25 cellular contexts compared by ENCODE assay signal in the genomic region with DNA sequence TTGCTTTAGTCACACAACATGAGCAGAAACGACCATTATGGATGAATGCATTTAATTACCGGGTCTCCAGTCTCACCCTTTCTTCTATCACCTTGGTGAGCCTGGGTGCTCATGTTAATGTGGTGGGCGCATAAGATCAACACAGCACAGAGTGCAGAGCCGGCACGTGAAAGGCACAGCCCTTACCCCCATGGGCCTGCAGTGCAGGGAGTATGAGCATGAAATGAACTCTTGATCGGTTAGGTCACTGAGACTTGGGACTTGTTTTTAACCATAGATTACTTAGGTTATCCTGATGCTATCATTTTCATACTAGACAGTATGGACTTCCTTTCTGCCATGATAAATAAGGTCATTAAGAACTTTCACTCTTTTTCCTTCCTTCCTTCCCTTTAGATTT.
"Had no signal": no experiment of that assay in that cellular context is flagged by ENCODE, and none has a peak within 500 bp of the region (broad histone marks: within the 10 kb centered on the region; RNA-seq: fewer than 3 reads in every experiment).

No MANE protein-coding gene starts in this region.

- H3K36me3 ChIP-seq: colonic mucosa, sigmoid colon, spleen, thoracic aorta, tibial nerve, upper lobe of left lung, uterus had no signal

- H3K4me3 ChIP-seq: colonic mucosa, lung, psoas muscle, sigmoid colon, spleen, thoracic aorta, tibial nerve, upper lobe of left lung, uterus had no signal

- H3K4me1 ChIP-seq: colonic mucosa, spleen, upper lobe of left lung, uterus had no signal

- ATAC-seq: left ventricle myocardium superior; natural killer cell; psoas muscle; right cardiac atrium; stimulated activated memory B cell treated with anti-CD40 and anti-IgM and Interleukin-4, amounts not matched to agents 10 μg/mL and 1 μg/mL and 100 μg/mL, for 72 hours had no signal

- H3K4me3 Mint-ChIP-seq: immature natural killer cell; memory B cell; natural killer cell; stimulated activated memory B cell treated with anti-CD40 and anti-IgM and Interleukin-4, amounts not matched to agents 10 μg/mL and 1 μg/mL and 100 μg/mL, for 72 hours; stimulated activated naive CD8-positive, alpha-beta T cell treated with anti-CD3 and anti-CD28 coated beads, Interleukin-15, Interleukin-2, amounts not matched to agents 100 ng/mL and 50 ng/mL, for 24 hours had no signal

- H3K27ac ChIP-seq: colonic mucosa, psoas muscle, sigmoid colon, spleen, thoracic aorta, tibial nerve, upper lobe of left lung, uterus had no signal

- H3K27me3 Mint-ChIP-seq: memory B cell; stimulated activated memory B cell treated with anti-CD40 and anti-IgM and Interleukin-4, amounts not matched to agents 10 μg/mL and 1 μg/mL and 100 μg/mL, for 72 hours; stimulated activated naive CD8-positive, alpha-beta T cell treated with anti-CD3 and anti-CD28 coated beads, Interleukin-15, Interleukin-2, amounts not matched to agents 100 ng/mL and 50 ng/mL, for 24 hours had no signal

- FAIRE-seq: frontal cortex, keratinocyte had no signal

- H3K36me3 Mint-ChIP-seq: natural killer cell had no signal

- H3K4me1 Mint-ChIP-seq: immature natural killer cell; memory B cell; natural killer cell; stimulated activated memory B cell treated with anti-CD40 and anti-IgM and Interleukin-4, amounts not matched to agents 10 μg/mL and 1 μg/mL and 100 μg/mL, for 72 hours had no signal

- DNase-seq: colonic mucosa; dermis blood vessel endothelial cell; effector memory CD4-positive, alpha-beta T cell; erythroblast; hypothalamus; immature natural killer cell; left ventricle myocardium superior; natural killer cell; nucleus accumbens; posterior cingulate gyrus; psoas muscle; right cardiac atrium; sigmoid colon; spleen; stimulated activated CD4-positive, alpha-beta T cell treated with anti-CD3 and anti-CD28 coated beads, Interleukin-4, amount 100 ng/mL, for 4 hours; upper lobe of left lung; uterus had no signal

- H3K9me3 Mint-ChIP-seq: immature natural killer cell; memory B cell; natural killer cell; stimulated activated memory B cell treated with anti-CD40 and anti-IgM and Interleukin-4, amounts not matched to agents 10 μg/mL and 1 μg/mL and 100 μg/mL, for 72 hours; stimulated activated naive CD8-positive, alpha-beta T cell treated with anti-CD3 and anti-CD28 coated beads, Interleukin-15, Interleukin-2, amounts not matched to agents 100 ng/mL and 50 ng/mL, for 24 hours had no signal

- H3K27me3 ChIP-seq: colonic mucosa, sigmoid colon, spleen, tibial nerve, upper lobe of left lung, uterus had no signal

- H3K9me3 ChIP-seq: colonic mucosa, psoas muscle, sigmoid colon, spleen, thoracic aorta, tibial nerve, upper lobe of left lung, uterus had no signal

- H3K27ac Mint-ChIP-seq: memory B cell; natural killer cell; stimulated activated memory B cell treated with anti-CD40 and anti-IgM and Interleukin-4, amounts not matched to agents 10 μg/mL and 1 μg/mL and 100 μg/mL, for 72 hours; stimulated activated naive CD8-positive, alpha-beta T cell treated with anti-CD3 and anti-CD28 coated beads, Interleukin-15, Interleukin-2, amounts not matched to agents 100 ng/mL and 50 ng/mL, for 24 hours had no signal
